In genomic region chr6:121305957-121306607, GRCh38 we compare ENCODE assay signal across 9 cellular contexts. TPM values are rescaled to one million over a fixed set of nuclear protein-coding genes. Genes with fewer than 3 reads are reported as not detected.
DNase-seq lines count a peak whose midpoint lies in the region; ATAC-seq and TF ChIP-seq lines count a peak whose summit lies in the region.
"Had no signal": no experiment of that assay in that cellular context is flagged by ENCODE, and none has a peak within 500 bp of the region (broad histone marks: within the 10 kb centered on the region; RNA-seq: fewer than 3 reads in every experiment).

No MANE protein-coding gene starts in this region.

- H3K36me3 ChIP-seq in SK-N-SH (replicated peaks in 1 of 2; ENCODE audit: control insufficient read depth in 1 of 2, insufficient read depth in 2 of 2, low read length in 1 of 2) (peaks cover 2 to 4% of the 10 kb centered on the region in 2 experiments), gastroesophageal sphincter (peaks cover 0 to 3% of the 10 kb centered on the region in 2 donors), upper lobe of right lung (no peaks in the 10 kb centered on the region), tibial artery (peaks cover 0 to 5% (median 0%) of the 10 kb centered on the region in 3 donors)

- no peaks in the 10 kb centered on the region for H3K79me2 ChIP-seq in SK-N-SH (ENCODE audit: insufficient read depth)

- H3K27ac ChIP-seq in SK-N-SH (ENCODE audit: low read depth in 2 of 2, low read length in 1 of 2) (no peak overlapping the region), gastroesophageal sphincter (no peak overlapping the region), upper lobe of right lung (no peak overlapping the region), tibial artery (no peak overlapping the region)
- H3K27ac ChIP-seq: BLaER1 had no signal

- H3K27me3 ChIP-seq in SK-N-SH (ENCODE audit: insufficient read depth), result no peaks in the 10 kb centered on the region
- no peaks in the 10 kb centered on the region for H3K27me3 ChIP-seq in gastroesophageal sphincter
- no peaks in the 10 kb centered on the region for H3K27me3 ChIP-seq in upper lobe of right lung
- no peaks in the 10 kb centered on the region for H3K27me3 ChIP-seq in tibial artery
- H3K27me3 ChIP-seq: BLaER1 had no signal

- H3K9me2 ChIP-seq in SK-N-SH, result no peaks in the 10 kb centered on the region

- TF ChIP-seq EP300 in SK-N-SH (IDR thresholded peaks at IDR 0.05; ENCODE audit: borderline replicate concordance in 1 of 2, low read depth in 1 of 2, low read length in 1 of 2) (no peak), gastroesophageal sphincter (IDR thresholded peaks at IDR 0.05) (no peak)

- DNase-seq in NCI-H1436 (lab: John Stamatoyannopoulos, UW) (peak; percentile 10), NCI-H1436 treated with DMSO at 0.1 percent for 48 hours (lab: John Stamatoyannopoulos, UW) (no peak), H4 (ENCODE audit: low spot score) (peak; percentile 14), SK-N-SH (peak; percentile 27), upper lobe of right lung (no peak), tibial artery (no peak)

- H2AFZ ChIP-seq in SK-N-SH (ENCODE audit: low read depth), result no peak overlapping the region

- H3K9me3 ChIP-seq in SK-N-SH, result no peaks in the 10 kb centered on the region
- no peaks in the 10 kb centered on the region for H3K9me3 ChIP-seq in gastroesophageal sphincter
- H3K9me3 ChIP-seq in upper lobe of right lung, result no peaks in the 10 kb centered on the region
- H3K9me3 ChIP-seq in tibial artery, result no peaks in the 10 kb centered on the region

- peak; percentile 78 for TF ChIP-seq RAD21 in SK-N-SH (IDR thresholded peaks at IDR 0.05; ENCODE audit: low read length)

- no peak for TF ChIP-seq POLR2A in gastroesophageal sphincter (IDR thresholded peaks at IDR 0.05)

- H3F3A ChIP-seq in SK-N-SH (replicated peaks; ENCODE audit: insufficient read depth), result no peaks in the 10 kb centered on the region

- H3K9ac ChIP-seq in SK-N-SH, result no peak overlapping the region
- H3K9ac ChIP-seq: BLaER1 had no signal

- intact Hi-C loops in upper lobe of right lung (cut with DNase I) (no loop called here), tibial artery (cut with DNase I; ENCODE audit: low total_unique reads) (no loop called here)

- 70% methylated on average over 7 of the region's 7 CpGs for WGBS in SK-N-SH (ENCODE audit: low lambda C conversion rate)
- WGBS in gastroesophageal sphincter (ENCODE audit: low coverage in 1 of 2), 2 donors, result 63 to 64% methylated on average over 7 of the region's 7 CpGs

- no peaks in the 10 kb centered on the region; a peak in 1 of 4 replicates for H3K4me1 ChIP-seq in SK-N-SH (ENCODE audit: control insufficient read depth in 1 of 2, insufficient read depth in 2 of 2, low read depth in 1 of 2, low read length in 1 of 2)
- no peaks in the 10 kb centered on the region for H3K4me1 ChIP-seq in gastroesophageal sphincter
- H3K4me1 ChIP-seq in upper lobe of right lung, result no peaks in the 10 kb centered on the region
- H3K4me1 ChIP-seq in tibial artery, result no peaks in the 10 kb centered on the region
- H3K4me1 ChIP-seq: BLaER1 had no signal

- POLR2A ChIA-PET in SK-N-SH (lab: Yijun Ruan, JAX), result no interaction called here

- H4K20me1 ChIP-seq in SK-N-SH (ENCODE audit: insufficient read depth), result no peaks in the 10 kb centered on the region
- H4K20me1 ChIP-seq: BLaER1 had no signal

- CTCF ChIA-PET in SK-N-SH (lab: Yijun Ruan, JAX), result interaction anchor here (0.7 to 3.8 kb wide), 10 partner anchors 9 to 253 kb away, joined by 3 to 30 read pairs (median 5); no protein-coding TSS in a partner anchor

- H3K4me2 ChIP-seq in SK-N-SH, result no peak overlapping the region
- H3K4me2 ChIP-seq: BLaER1 had no signal

- H3K4me3 ChIP-seq in SK-N-SH (ENCODE audit: low read depth in 2 of 2, low read length in 1 of 2), result no peak overlapping the region; a peak in 1 of 4 replicates
- H3K4me3 ChIP-seq in gastroesophageal sphincter, result no peak overlapping the region
- H3K4me3 ChIP-seq in upper lobe of right lung, result no peak overlapping the region
- H3K4me3 ChIP-seq in tibial artery, result no peak overlapping the region
- H3K4me3 ChIP-seq: BLaER1 had no signal

- ATAC-seq in gastroesophageal sphincter (no peak), upper lobe of right lung (peak; percentile 62)

- TF ChIP-seq CTCF in LNCAP (IDR thresholded peaks at IDR 0.05) (peak; percentile 44), SK-N-SH (IDR thresholded peaks at IDR 0.05) (peak; percentile 62), gastroesophageal sphincter (IDR thresholded peaks at IDR 0.05) (peak in 3 of 4 experiments; percentile 18 to 37 (median 23)), upper lobe of right lung (IDR thresholded peaks at IDR 0.05) (peak; percentile 58), tibial artery (IDR thresholded peaks at IDR 0.05) (peak in 1 of 2 experiments; percentile 7)

TF ChIP-seq in SK-N-SH, 30 proteins besides CTCF, POLR2A, EP300 and RAD21:
- TF ChIP-seq SMC3 (IDR thresholded peaks at IDR 0.05; ENCODE audit: low read depth, low read length) (peak; percentile 53), RXRA (IDR thresholded peaks at IDR 0.05; ENCODE audit: borderline replicate concordance, low read depth) (no peak)

RNA-seq across cellular contexts. Expression of gene TBC1D32, which starts 28.2 kb away (rescaled TPM):
- total RNA-seq in H4 (2014; rRNA removed; shearing (Covaris generic)), result 1.4 and 2.9 TPM in 2 replicates
- 2.3 and 4.5 TPM in 2 replicates for polyA plus RNA-seq in SK-N-SH (2012; rRNA removed)
- polyA plus RNA-seq in SK-N-SH (2012; cell fraction: cytosol; rRNA removed), result 2.4 and 3.0 TPM in 2 replicates
- 6.6 and 19.1 TPM in 2 replicates for polyA plus RNA-seq in SK-N-SH (2012; cell fraction: nucleus; rRNA removed)
- total RNA-seq in gastroesophageal sphincter (1 to 10 TPM; 1.7 to 9.7 (median 3.7) TPM), upper lobe of right lung (5.4 TPM)

Comparison
In these comparisons a context has a peak if more than half of its experiments do, and no peak if none do; other contexts are left out.
1. DNase-seq: peak in NCI-H1436 (single experiment), H4 (single experiment) and SK-N-SH (single experiment); none in NCI-H1436 treated with DMSO at 0.1 percent for 48 hours (single experiment), upper lobe of right lung (single experiment) and tibial artery (0 of 2).